Comparison of ENCODE assay signal across 1 cellular context in genomic region chr17:75848523-75849303, GRCh38.
TF ChIP-seq lines count a peak whose summit lies in the region.

No MANE protein-coding gene starts in this region.

TF ChIP-seq in GM12878, 131 proteins besides CTCF, POLR2A, EP300 and RAD21:
- TF ChIP-seq JUNB (IDR thresholded peaks at IDR 0.05) (no peak), RB1 (IDR thresholded peaks at IDR 0.05; ENCODE audit: borderline replicate concordance) (no peak), FOXM1 (IDR thresholded peaks at IDR 0.05; ENCODE audit: low read depth, low read length) (no peak), SMC3 (IDR thresholded peaks at IDR 0.05; ENCODE audit: borderline replicate concordance, low read length) (peak; percentile 45; the same call in 1 of the 2 replicates), IKZF1 (conservative IDR thresholded peaks at IDR 0.05) (peak; percentile 48; the same call in 1 of the 2 replicates), USF2 (IDR thresholded peaks at IDR 0.05; ENCODE audit: borderline replicate concordance, low read depth, low read length) (no peak)
